ENCODE assay signal across 23 cellular contexts in genomic region chr3:22490747-22491146, GRCh38.
"Had no signal": no experiment of that assay in that cellular context is flagged by ENCODE, and none has a peak within 500 bp of the region (broad histone marks: within the 10 kb centered on the region; RNA-seq: fewer than 3 reads in every experiment).

No MANE protein-coding gene starts in this region.

- H3K36me3 ChIP-seq: MG63, Peyer's patch, SJCRH30 had no signal

- H3K27ac ChIP-seq: PC-9, Peyer's patch, SJCRH30 had no signal

- DNase-seq: KBM-7; MG63; NCI-H1092; NCI-H1105 treated with DMSO at 0.1 percent for 48 hours; NCI-H1417 treated with DMSO at 0.1 percent for 48 hours; NCI-H146; NCI-H1694 treated with DMSO at 0.1 percent for 48 hours; NCI-H1930; NCI-H2081; NCI-H2171; NCI-H226; NCI-H446; NCI-H510A; NCI-H524 treated with DMSO at 0.1 percent for 48 hours; NCI-H69; NCI-H774; NK-92 treated with Interleukin-12 subunit alpha and Interleukin-12 subunit beta, amount 100 ng/mL, for 24 hours; PC-9; Peyer's patch; SHP77 treated with DMSO at 0.1 percent for 48 hours; SJCRH30 had no signal

- H3K4me1 ChIP-seq: Peyer's patch, SJCRH30 had no signal

- ATAC-seq: Right ventricle myocardium inferior, SK-N-SH treated with all-trans-retinoic acid at 6 μM for 48 hours had no signal

- H3K4me2 ChIP-seq: PC-9 had no signal

- H2AFZ ChIP-seq: PC-9 had no signal

- H3K9me3 ChIP-seq: MG63, Peyer's patch, SJCRH30 had no signal

- H3K27me3 ChIP-seq: MG63, Peyer's patch, SJCRH30 had no signal

- H3K4me3 ChIP-seq: MG63, PC-9, Peyer's patch, SJCRH30 had no signal
